ENCODE assay signal across 14 cellular contexts in the genomic region with DNA sequence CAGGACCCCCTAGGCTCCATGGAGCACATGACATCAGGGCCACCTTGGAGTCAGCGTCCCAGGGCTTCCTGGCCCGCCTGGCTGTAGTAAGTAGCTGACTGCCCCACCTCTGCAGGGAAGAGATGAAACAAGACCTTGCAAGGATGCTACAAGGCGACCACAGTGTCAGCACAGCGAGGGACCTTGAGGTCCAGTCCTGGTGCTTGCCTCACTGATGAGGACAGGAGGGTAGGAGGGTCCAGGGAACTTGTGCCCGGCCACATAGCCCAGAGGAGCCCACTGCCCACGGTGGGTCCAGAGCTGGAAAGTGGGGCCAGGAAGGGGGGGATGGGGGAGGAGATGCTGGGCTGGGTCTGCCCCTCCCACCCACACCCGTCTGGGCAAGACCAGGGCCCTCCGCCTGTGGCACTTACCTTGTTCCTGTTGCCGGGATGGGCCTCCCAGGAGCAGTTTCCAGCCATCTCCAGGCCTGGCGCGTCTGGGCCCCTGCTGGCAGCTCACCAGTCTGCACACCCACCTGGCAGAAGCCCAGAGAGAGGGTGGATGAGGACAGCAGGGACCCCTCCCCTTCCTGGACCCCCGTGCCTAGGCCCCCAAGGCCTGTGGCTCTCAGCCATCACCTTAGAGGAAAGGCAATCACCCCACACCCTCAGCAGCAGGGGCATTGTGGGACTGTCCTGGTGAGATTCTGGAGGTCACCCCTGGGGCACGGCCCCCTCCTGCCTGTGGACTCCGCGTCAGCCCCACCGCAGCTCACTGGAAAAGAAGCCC. TPM values are rescaled to one million over a fixed set of nuclear protein-coding genes. Genes with fewer than 3 reads are reported as not detected.
DNase-seq lines count a peak whose midpoint lies in the region; ATAC-seq and TF ChIP-seq lines count a peak whose summit lies in the region.
"Had no signal": no experiment of that assay in that cellular context is flagged by ENCODE, and none has a peak within 500 bp of the region (broad histone marks: within the 10 kb centered on the region; RNA-seq: fewer than 3 reads in every experiment).

No MANE protein-coding gene starts in this region.

- no peak for TF ChIP-seq EP300 in ovary (IDR thresholded peaks at IDR 0.05)

- H3K27me3 Mint-ChIP-seq in activated T-helper 2 cell treated with anti-CD3 and anti-CD28 coated beads, Interferon-gamma antibody, Interleukin-2, Interleukin-4, amounts not matched to agents 10 μg/mL and 5 μg/mL and 100 μg/mL, durations not matched to agents 14 hours and 24 hours and 36 hours (ENCODE audit: low read depth) = peaks cover 24% of the 10 kb centered on the region

- BruUV-seq in mammary epithelial cell (replicated peaks; lab: Mats Ljungman, UMichigan) = no TSS peak

- H3K4me1 ChIP-seq in mammary epithelial cell (ENCODE audit: insufficient read depth, low read length) (peaks cover 32% of the 10 kb centered on the region), breast epithelium (peaks cover 0 to 7% of the 10 kb centered on the region in 2 donors), foreskin keratinocyte (peaks cover 16% of the 10 kb centered on the region), ovary (ENCODE audit: insufficient read depth) (peaks cover 30% of the 10 kb centered on the region), vagina (peaks cover 53% of the 10 kb centered on the region), HAP-1 (peaks cover 7% of the 10 kb centered on the region)

- intact Hi-C loops in mammary epithelial cell (cut with micrococcal nuclease) = no loop called here
- intact Hi-C loops in breast epithelium (cut with DNase I; ENCODE audit: low total_unique reads) = no loop called here
- intact Hi-C loops in ovary (cut with DNase I) = loop anchor here (5.0 to 10.0 kb wide), 5 partner anchors 38 to 165 kb away; a partner anchor contains a TSS
- intact Hi-C loops in vagina (cut with DNase I) = loop anchor here (5.0 kb wide), 2 partner anchors 38 to 78 kb away; a partner anchor contains a TSS
- intact Hi-C loops in activated T-helper 2 cell treated with anti-CD3 and anti-CD28 coated beads, Interferon-gamma antibody, Interleukin-2, Interleukin-4, amounts not matched to agents 10 μg/mL and 5 μg/mL and 100 μg/mL, durations not matched to agents 14 hours and 24 hours and 36 hours (cut with micrococcal nuclease) = no loop called here

- TF ChIP-seq POLR2A in breast epithelium (IDR thresholded peaks at IDR 0.05) (no peak), ovary (IDR thresholded peaks at IDR 0.05) (no peak), vagina (IDR thresholded peaks at IDR 0.05) (no peak)

- no peaks in the 10 kb centered on the region for H3K79me2 ChIP-seq in mammary epithelial cell (ENCODE audit: insufficient read depth, low read length)

- dilution Hi-C loops in mammary epithelial cell (cut with HindIII; ENCODE audit: low sequenced_read_pairs) = no loop called here

- H3K36me3 ChIP-seq in mammary epithelial cell (ENCODE audit: insufficient read depth, low read length) (no peaks in the 10 kb centered on the region), breast epithelium (no peaks in the 10 kb centered on the region), ovary (no peaks in the 10 kb centered on the region), vagina (peaks cover 5 to 17% of the 10 kb centered on the region in 2 donors), HAP-1 (replicated peaks) (no peaks in the 10 kb centered on the region)

- WGBS in mammary epithelial cell (ENCODE audit: low coverage, missing lambda C conversion rate) = 75% methylated on average over 9 of the region's 16 CpGs
- WGBS in ovary, 3 donors = 48 to 57% (median 53%) methylated on average over 14 to 16 of the region's 16 CpGs

- no peak overlapping the region for H3K4me2 ChIP-seq in mammary epithelial cell (ENCODE audit: insufficient read depth, low read depth, low read length)

- H2AFZ ChIP-seq in mammary epithelial cell (ENCODE audit: low read depth, low read length) = no peak overlapping the region

- H3K27ac ChIP-seq in mammary epithelial cell (ENCODE audit: insufficient read depth, low read depth, low read length) (peak overlapping the region; percentile 42), breast epithelium (peak overlapping the region in 1 of 2 donors; percentile 95), foreskin keratinocyte (peak overlapping the region; percentile 84), ovary (peak overlapping the region; percentile 86 to 90), vagina (peak overlapping the region; percentile 95)

- no peaks in the 10 kb centered on the region for H3K4me1 Mint-ChIP-seq in activated T-helper 2 cell treated with anti-CD3 and anti-CD28 coated beads, Interferon-gamma antibody, Interleukin-2, Interleukin-4, amounts not matched to agents 10 μg/mL and 5 μg/mL and 100 μg/mL, durations not matched to agents 14 hours and 24 hours and 36 hours (ENCODE audit: low read depth)

- no peak overlapping the region for H3K4me3 ChIP-seq in mammary epithelial cell (replicated peaks in 1 of 3; ENCODE audit: insufficient read depth in 1 of 3, low read depth in 2 of 3, low read length in 3 of 3)
- peak overlapping the region in 1 of 3 donors; percentile 70 for H3K4me3 ChIP-seq in breast epithelium
- H3K4me3 ChIP-seq in ovary = peak overlapping the region; percentile 67
- peak overlapping the region; percentile 62 to 63 for H3K4me3 ChIP-seq in vagina
- no peak overlapping the region for H3K4me3 ChIP-seq in HAP-1

- no peak for ATAC-seq in foreskin keratinocyte

- H3K9ac ChIP-seq in mammary epithelial cell (ENCODE audit: insufficient read depth, low read length) = peak overlapping the region; percentile 31

- CTCF ChIA-PET in mammary epithelial cell (lab: Charles Lee; ENCODE audit: low non-redundant PET) = no interaction called here

- H4K20me1 ChIP-seq in mammary epithelial cell (ENCODE audit: insufficient read depth, low read length) = no peaks in the 10 kb centered on the region

- TF ChIP-seq CTCF in mammary epithelial cell (conservative IDR thresholded peaks at IDR 0.05 in 1 of 2, IDR thresholded peaks at IDR 0.05 in 1 of 2; ENCODE audit: extremely low read depth in 1 of 2, insufficient read depth in 1 of 2, low read depth in 1 of 2, low read length in 2 of 2) (no peak), breast epithelium (IDR thresholded peaks at IDR 0.05) (no peak), foreskin keratinocyte (conservative IDR thresholded peaks at IDR 0.05) (peak; percentile 2), ovary (IDR thresholded peaks at IDR 0.05) (no peak), vagina (IDR thresholded peaks at IDR 0.05) (no peak)

- DNase-seq in mammary epithelial cell (no peak), breast epithelium (ENCODE audit: low spot score in 2 of 2) (no peak), foreskin keratinocyte (peak in 1 of 2 donors; percentile 7), ovary (peak; percentile 32 to 67 (median 62)), vagina (ENCODE audit: extremely low spot score in 2 of 2) (no peak), HAP-1 (ENCODE audit: low spot score in 2 of 2) (no peak), T-helper 1 cell (no peak)
- DNase-seq in activated T-helper 2 cell treated with anti-CD3 and anti-CD28 coated beads, Interferon-gamma antibody, Interleukin-2, Interleukin-4, amounts not matched to agents 10 μg/mL and 5 μg/mL and 100 μg/mL, durations not matched to agents 14 hours and 24 hours and 36 hours (ENCODE audit: low spot score) = no peak
- DNase-seq: activated CD8-positive, alpha-beta memory T cell treated with anti-CD3 and anti-CD28 coated beads for 24 hours; DND-41; head of caudate nucleus; midbrain; NCI-H1048; NCI-H774 had no signal

- H3K4me3 Mint-ChIP-seq in activated T-helper 2 cell treated with anti-CD3 and anti-CD28 coated beads, Interferon-gamma antibody, Interleukin-2, Interleukin-4, amounts not matched to agents 10 μg/mL and 5 μg/mL and 100 μg/mL, durations not matched to agents 14 hours and 24 hours and 36 hours (ENCODE audit: low read depth) = no peak overlapping the region

- no peak overlapping the region for H3K27ac Mint-ChIP-seq in activated T-helper 2 cell treated with anti-CD3 and anti-CD28 coated beads, Interferon-gamma antibody, Interleukin-2, Interleukin-4, amounts not matched to agents 10 μg/mL and 5 μg/mL and 100 μg/mL, durations not matched to agents 14 hours and 24 hours and 36 hours

- peaks cover 6% of the 10 kb centered on the region for H3K27me3 ChIP-seq in mammary epithelial cell (ENCODE audit: insufficient read depth, low read length)
- peaks cover 0 to 14% of the 10 kb centered on the region in 2 donors for H3K27me3 ChIP-seq in breast epithelium
- peaks cover 29% of the 10 kb centered on the region for H3K27me3 ChIP-seq in foreskin keratinocyte
- H3K27me3 ChIP-seq in ovary = no peaks in the 10 kb centered on the region
- no peaks in the 10 kb centered on the region for H3K27me3 ChIP-seq in vagina
- H3K27me3 ChIP-seq in HAP-1 (ENCODE audit: low read depth) = no peaks in the 10 kb centered on the region

- no peaks in the 10 kb centered on the region for H3K9me3 Mint-ChIP-seq in activated T-helper 2 cell treated with anti-CD3 and anti-CD28 coated beads, Interferon-gamma antibody, Interleukin-2, Interleukin-4, amounts not matched to agents 10 μg/mL and 5 μg/mL and 100 μg/mL, durations not matched to agents 14 hours and 24 hours and 36 hours

- H3K9me3 ChIP-seq in mammary epithelial cell (replicated peaks; ENCODE audit: insufficient read depth, low read length) (no peaks in the 10 kb centered on the region), breast epithelium (no peaks in the 10 kb centered on the region), ovary (no peaks in the 10 kb centered on the region), vagina (no peaks in the 10 kb centered on the region), HAP-1 (no peaks in the 10 kb centered on the region)

- in situ Hi-C loops in mammary epithelial cell (cut with MboI; ENCODE audit: low sequenced_read_pairs in 2 of 2) (no loop called here), HAP-1 (cut with MboI; ENCODE audit: low sequenced_read_pairs) (no loop called here)

- H3K36me3 Mint-ChIP-seq in activated T-helper 2 cell treated with anti-CD3 and anti-CD28 coated beads, Interferon-gamma antibody, Interleukin-2, Interleukin-4, amounts not matched to agents 10 μg/mL and 5 μg/mL and 100 μg/mL, durations not matched to agents 14 hours and 24 hours and 36 hours (ENCODE audit: low read depth) = no peaks in the 10 kb centered on the region

RNA-seq across cellular contexts. Expression of a gene that starts 3.4 kb away (rescaled TPM):
- total RNA-seq in mammary epithelial cell = under 1 TPM in 1 of 2 donors, not detected in 1; 0.33 TPM
- 0.08 TPM for polyA plus RNA-seq in mammary epithelial cell
- 2.3 TPM for polyA minus RNA-seq in mammary epithelial cell
- 10 to 100 TPM in 2 of 3 donors, 1 to 10 TPM in 1; 5.9 to 21.3 (median 12.9) TPM for total RNA-seq in breast epithelium
- 0.07 and 0.14 TPM in 2 replicates for total RNA-seq in foreskin keratinocyte
- polyA plus RNA-seq in foreskin keratinocyte = 0.09 and 0.25 TPM in 2 replicates
- 100 to 1,000 TPM in 1 of 7 donors, 10 to 100 TPM in 6; 19.3 to 104 (median 35.2) TPM for total RNA-seq in ovary
- polyA plus RNA-seq in ovary = 10 to 100 TPM in 1 of 2 donors, 1 to 10 TPM in 1; 8.6 to 40.7 TPM
- total RNA-seq in vagina = 84.5 TPM
- total RNA-seq in activated T-helper 2 cell treated with anti-CD3 and anti-CD28 coated beads, Interferon-gamma antibody, Interleukin-2, Interleukin-4, amounts not matched to agents 10 μg/mL and 5 μg/mL and 100 μg/mL, durations not matched to agents 14 hours and 24 hours and 36 hours = not detected in 2 replicates

RNA-seq across cellular contexts. Expression of a gene that starts 28.8 kb away (rescaled TPM):
- total RNA-seq in mammary epithelial cell (not detected), breast epithelium (not detected), foreskin keratinocyte (not detected in 2 replicates), ovary (not detected), vagina (not detected)
- polyA plus RNA-seq in mammary epithelial cell (not detected), foreskin keratinocyte (not detected in 2 replicates), ovary (not detected)
- polyA minus RNA-seq in mammary epithelial cell = not detected
- not detected in 2 replicates for total RNA-seq in activated T-helper 2 cell treated with anti-CD3 and anti-CD28 coated beads, Interferon-gamma antibody, Interleukin-2, Interleukin-4, amounts not matched to agents 10 μg/mL and 5 μg/mL and 100 μg/mL, durations not matched to agents 14 hours and 24 hours and 36 hours

RNA-seq across cellular contexts. Expression of a gene that starts 39.1 kb away (rescaled TPM):
- total RNA-seq in mammary epithelial cell = 10 to 100 TPM; 12.7 to 16.1 TPM
- 10.7 TPM for polyA plus RNA-seq in mammary epithelial cell
- 12.0 TPM for polyA minus RNA-seq in mammary epithelial cell
- 10 to 100 TPM; 13.0 to 18.0 (median 13.8) TPM for total RNA-seq in breast epithelium
- 10.2 and 11.9 TPM in 2 replicates for total RNA-seq in foreskin keratinocyte
- polyA plus RNA-seq in foreskin keratinocyte = 7.4 and 8.6 TPM in 2 replicates
- total RNA-seq in ovary = 10 to 100 TPM; 20.2 to 35.7 (median 23.7) TPM
- polyA plus RNA-seq in ovary = 10 to 100 TPM in 1 of 2 donors, 1 to 10 TPM in 1; 6.5 to 12.4 TPM
- 21.1 TPM for total RNA-seq in vagina
- total RNA-seq in activated T-helper 2 cell treated with anti-CD3 and anti-CD28 coated beads, Interferon-gamma antibody, Interleukin-2, Interleukin-4, amounts not matched to agents 10 μg/mL and 5 μg/mL and 100 μg/mL, durations not matched to agents 14 hours and 24 hours and 36 hours = 19.1 and 20.0 TPM in 2 replicates

Comparison
In these comparisons a context has a peak if more than half of its experiments do, and no peak if none do; other contexts are left out.
1. DNase-seq: peak in ovary (5 of 5); none in mammary epithelial cell (single experiment), breast epithelium (0 of 2), vagina (0 of 2), HAP-1 (0 of 2), activated T-helper 2 cell treated with anti-CD3 and anti-CD28 coated beads, Interferon-gamma antibody, Interleukin-2, Interleukin-4, amounts not matched to agents 10 μg/mL and 5 μg/mL and 100 μg/mL, durations not matched to agents 14 hours and 24 hours and 36 hours (single experiment) and T-helper 1 cell (0 of 5).
2. H3K4me3 ChIP-seq: peak in ovary (single experiment) and vagina (2 of 2); none in mammary epithelial cell (0 of 3) and HAP-1 (single experiment).
3. intact Hi-C loops: an anchor here in ovary (5.0 to 10.0 kb wide) and vagina (5.0 kb wide); none called in mammary epithelial cell, breast epithelium and activated T-helper 2 cell treated with anti-CD3 and anti-CD28 coated beads, Interferon-gamma antibody, Interleukin-2, Interleukin-4, amounts not matched to agents 10 μg/mL and 5 μg/mL and 100 μg/mL, durations not matched to agents 14 hours and 24 hours and 36 hours.